ENCODE assay signal across 22 cellular contexts in genomic region chr2:172354347-172354746, GRCh38.
"Had no signal": no experiment of that assay in that cellular context is flagged by ENCODE, and none has a peak within 500 bp of the region (broad histone marks: within the 10 kb centered on the region; RNA-seq: fewer than 3 reads in every experiment).

No MANE protein-coding gene starts in this region.

- FAIRE-seq: K562, RCC 7860 had no signal

- H3K4me3 ChIP-seq: K562 had no signal

- H3K9me3 ChIP-seq: SK-N-SH had no signal

- H3K9ac ChIP-seq: KMS-11, SK-N-SH had no signal

- ATAC-seq: K562 had no signal

- DNase-seq: Kasumi-1, MM.1S, NCI-H1092 treated with DMSO at 0.1 percent for 48 hours, NCI-H1436, NCI-H187, NCI-H2029, NCI-H2081 treated with DMSO at 0.1 percent for 48 hours, NCI-H2171, NCI-H226, NCI-H446, NCI-H510A, NCI-H524 treated with DMSO at 0.1 percent for 48 hours, NCI-H69, NCI-H774, Right ventricle myocardium superior, RPMI8226, SIG-M5, SK-N-SH, SW 1271 had no signal

- H3K4me2 ChIP-seq: KMS-11, SK-N-SH had no signal

- H3K27ac ChIP-seq: KMS-11 had no signal
